In genomic region chr6:138038148-138038870, GRCh38 we compare ENCODE assay signal across 19 cellular contexts.
DNase-seq lines count a peak whose midpoint lies in the region; ATAC-seq lines count a peak whose summit lies in the region.
"Had no signal": no experiment of that assay in that cellular context is flagged by ENCODE, and none has a peak within 500 bp of the region (broad histone marks: within the 10 kb centered on the region; RNA-seq: fewer than 3 reads in every experiment).

No MANE protein-coding gene starts in this region.

- DNase-seq in COR-L47 (lab: John Stamatoyannopoulos, UW) (peak; percentile 57), DMS79 treated with DMSO at 0.1 percent for 48 hours (lab: John Stamatoyannopoulos, UW) (peak; percentile 80), NCI-H2081 treated with DMSO at 0.1 percent for 48 hours (lab: John Stamatoyannopoulos, UW) (peak; percentile 0), NCI-H774 (lab: John Stamatoyannopoulos, UW) (peak; percentile 50), KBM-7 (no peak)
- DNase-seq: activated CD4-positive, alpha-beta T cell treated with anti-CD3 and anti-CD28 coated beads, Interleukin-2, amount 50 U/mL, for 1 hour; activated CD8-positive, alpha-beta memory T cell treated with anti-CD3 and anti-CD28 coated beads, Interleukin-2, amount 10 ng/mL, durations not matched to agents 7 days and 5 days; activated naive CD4-positive, alpha-beta T cell treated with anti-CD3 and anti-CD28 coated beads for 36 hours; activated T-cell treated with anti-CD3 and anti-CD28 coated beads, Interleukin-2, amount 50 U/mL, for 72 hours; head of caudate nucleus; left cardiac atrium; mammary epithelial cell; posterior cingulate gyrus; stomach; T-helper 9 cell; tibial artery had no signal

- in situ Hi-C loops in KBM-7 (cut with MboI; ENCODE audit: low pct_unique_long_range_greater_than_20kb, low sequenced_read_pairs) = no loop called here

- no peak for ATAC-seq in GM19035 (IDR thresholded peaks at IDR 0.05; ENCODE audit: unreplicated experiment)
- ATAC-seq in HG03108 (IDR thresholded peaks at IDR 0.05; ENCODE audit: unreplicated experiment) = no peak
- ATAC-seq: activated CD8-positive, alpha-beta memory T cell treated with anti-CD3 and anti-CD28 coated beads, Interleukin-2, amount 10 ng/mL, durations not matched to agents 7 days and 5 days; activated T-cell treated with anti-CD3 and anti-CD28 coated beads, Interleukin-2, amount 50 U/mL, for 72 hours; left cardiac atrium; WTC11 had no signal
